8 cellular contexts compared by ENCODE assay signal in genomic region chr1:31795801-31796621, GRCh38. TPM values are rescaled to one million over a fixed set of nuclear protein-coding genes. Genes with fewer than 3 reads are reported as not detected.
A peak's percentile ranks its signal among the peaks of the same experiment; 100 is the strongest.
DNase-seq lines count a peak whose midpoint lies in the region; ATAC-seq and TF ChIP-seq lines count a peak whose summit lies in the region.

No MANE protein-coding gene starts in this region.

- DNase-seq in D341Med (ENCODE audit: low spot score) (peak; percentile 63), NCI-H1048 (lab: John Stamatoyannopoulos, UW) (peak; percentile 16), adipocyte (ENCODE audit: low read depth) (peak; percentile 69), myocyte (ENCODE audit: low read depth) (peak; percentile 59), endothelial cell (ENCODE audit: low spot score) (no peak)
- DNase-seq in stimulated activated effector memory CD8-positive, alpha-beta T cell treated with anti-CD3 and anti-CD28 coated beads, Interleukin-12 subunit alpha, Interleukin-12 subunit beta, amount 100 ng/mL, for 72 hours (ENCODE audit: low spot score in 2 of 2), result no peak

- peak overlapping the region; percentile 89 for H3K9ac ChIP-seq in adipocyte (ENCODE audit: low read length)

- H3K9me3 ChIP-seq in adipocyte (ENCODE audit: control insufficient read depth, low read length), result no peaks in the 10 kb centered on the region

- ATAC-seq in GM21526 (IDR thresholded peaks at IDR 0.05; ENCODE audit: low FRiP score, unreplicated experiment) (no peak), HG02885 (IDR thresholded peaks at IDR 0.05; ENCODE audit: poor library complexity, unreplicated experiment) (no peak)
- no peak for ATAC-seq in stimulated activated effector memory CD8-positive, alpha-beta T cell treated with anti-CD3 and anti-CD28 coated beads, Interleukin-12 subunit alpha, Interleukin-12 subunit beta, amount 100 ng/mL, for 72 hours

- H3K4me3 Mint-ChIP-seq in stimulated activated effector memory CD8-positive, alpha-beta T cell treated with anti-CD3 and anti-CD28 coated beads, Interleukin-12 subunit alpha, Interleukin-12 subunit beta, amount 100 ng/mL, for 72 hours, result no peak overlapping the region
- no peak overlapping the region for H3K4me3 Mint-ChIP-seq in endothelial cell (ENCODE audit: unreplicated experiment)

- peak overlapping the region; percentile 83 for H3K4me3 ChIP-seq in adipocyte (ENCODE audit: low read length)

- no peaks in the 10 kb centered on the region for H3K36me3 ChIP-seq in adipocyte (ENCODE audit: control insufficient read depth, insufficient read depth, low read length, severe bottlenecking)

- TF ChIP-seq CTCF in endothelial cell (IDR thresholded peaks at IDR 0.05; ENCODE audit: unreplicated experiment), result no peak

- no peaks in the 10 kb centered on the region for H3K36me3 Mint-ChIP-seq in stimulated activated effector memory CD8-positive, alpha-beta T cell treated with anti-CD3 and anti-CD28 coated beads, Interleukin-12 subunit alpha, Interleukin-12 subunit beta, amount 100 ng/mL, for 72 hours
- H3K36me3 Mint-ChIP-seq in endothelial cell (ENCODE audit: low read depth, unreplicated experiment), result no peaks in the 10 kb centered on the region

- H3K27ac Mint-ChIP-seq in stimulated activated effector memory CD8-positive, alpha-beta T cell treated with anti-CD3 and anti-CD28 coated beads, Interleukin-12 subunit alpha, Interleukin-12 subunit beta, amount 100 ng/mL, for 72 hours, result no peak overlapping the region
- H3K27ac Mint-ChIP-seq in endothelial cell (ENCODE audit: unreplicated experiment), result no peak overlapping the region

- peaks cover 6% of the 10 kb centered on the region for H3K27me3 Mint-ChIP-seq in endothelial cell (ENCODE audit: unreplicated experiment)

- H3K27me3 ChIP-seq in adipocyte (replicated peaks; ENCODE audit: control insufficient read depth, insufficient read depth, low read length), result no peaks in the 10 kb centered on the region

- peaks cover 53% of the 10 kb centered on the region for H3K4me1 ChIP-seq in adipocyte (ENCODE audit: control insufficient read depth, insufficient read depth, low read length)

- no peaks in the 10 kb centered on the region for H3K9me3 Mint-ChIP-seq in stimulated activated effector memory CD8-positive, alpha-beta T cell treated with anti-CD3 and anti-CD28 coated beads, Interleukin-12 subunit alpha, Interleukin-12 subunit beta, amount 100 ng/mL, for 72 hours
- H3K9me3 Mint-ChIP-seq in endothelial cell (ENCODE audit: unreplicated experiment), result no peaks in the 10 kb centered on the region

- H3K4me1 Mint-ChIP-seq in stimulated activated effector memory CD8-positive, alpha-beta T cell treated with anti-CD3 and anti-CD28 coated beads, Interleukin-12 subunit alpha, Interleukin-12 subunit beta, amount 100 ng/mL, for 72 hours, result peaks cover 13% of the 10 kb centered on the region
- H3K4me1 Mint-ChIP-seq in endothelial cell (ENCODE audit: unreplicated experiment), result peaks cover 3% of the 10 kb centered on the region

RNA-seq across cellular contexts. Expression of gene SPOCD1, which starts 19.8 kb away (rescaled TPM):
- 8.9 and 9.7 TPM in 2 replicates for total RNA-seq in myocyte
- polyA plus RNA-seq in myocyte (2012), result 4.7 TPM
- 1.5 TPM for total RNA-seq in endothelial cell (ENCODE audit: unreplicated experiment)

RNA-seq across cellular contexts. Expression of gene ADGRB2, which starts 31.9 kb away (rescaled TPM):
- total RNA-seq in myocyte (15.8 and 20.2 TPM in 2 replicates), endothelial cell (ENCODE audit: unreplicated experiment) (0.44 TPM)
- polyA plus RNA-seq in myocyte (2012), result 49.9 TPM

Comparison
In these comparisons a context has a peak if more than half of its experiments do, and no peak if none do; other contexts are left out.
1. DNase-seq: peak in D341Med (single experiment), NCI-H1048 (single experiment), adipocyte (single experiment) and myocyte (single experiment); none in stimulated activated effector memory CD8-positive, alpha-beta T cell treated with anti-CD3 and anti-CD28 coated beads, Interleukin-12 subunit alpha, Interleukin-12 subunit beta, amount 100 ng/mL, for 72 hours (0 of 2) and endothelial cell (single experiment).
2. RNA of gene ADGRB2, which starts 31.9 kb away (total RNA-seq): 15.8 to 20.2 TPM in myocyte; 0.44 TPM in endothelial cell (single experiment); every median in the first group is over 10 times any median in the second.